In the genomic region with DNA sequence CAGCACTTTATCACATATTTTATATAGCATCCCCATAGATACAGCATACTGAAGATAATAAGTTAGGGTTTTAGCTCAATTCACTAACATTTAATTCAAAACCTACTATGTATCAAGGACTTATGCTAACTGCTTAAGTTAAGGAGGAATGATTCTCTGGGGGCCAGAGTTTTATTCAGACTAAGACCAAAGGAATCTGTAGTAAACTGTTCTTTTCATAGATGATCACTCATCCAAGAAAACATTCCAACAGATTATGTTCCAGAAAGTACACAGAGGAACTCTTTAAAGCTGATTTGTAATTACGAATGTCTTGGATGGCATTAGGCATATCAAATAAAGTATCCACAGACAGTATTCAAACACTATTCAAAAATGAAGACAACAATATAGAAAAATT, we compare ENCODE assay signal across 23 cellular contexts.
DNase-seq lines count a peak whose midpoint lies in the region; TF ChIP-seq lines count a peak whose summit lies in the region.
"Had no signal": no experiment of that assay in that cellular context is flagged by ENCODE, and none has a peak within 500 bp of the region (broad histone marks: within the 10 kb centered on the region; RNA-seq: fewer than 3 reads in every experiment).

No MANE protein-coding gene starts in this region.

- H3K4me1 ChIP-seq in GM23248 (ENCODE audit: insufficient read depth) = peaks cover 9% of the 10 kb centered on the region
- H3K4me1 ChIP-seq in Peyer's patch = no peaks in the 10 kb centered on the region
- H3K4me1 ChIP-seq: esophagus muscularis mucosa, HAP-1, prostate gland, spleen, uterus had no signal

- H3K4me2 ChIP-seq in GM23248 (ENCODE audit: unreplicated experiment) = no peak overlapping the region

- 54 to 62% methylated on average over 1 of the region's 1 CpG for WGBS in GM23248 (ENCODE audit: low coverage in 1 of 2, low lambda C conversion rate in 2 of 2, missing lambda C conversion rate in 2 of 2), 2 experiments

- CTCF ChIA-PET in AG04449 (lab: Yijun Ruan, JAX) = no interaction called here

- in situ Hi-C loops in GM23248 (cut with MboI) = no loop called here

- H3K79me2 ChIP-seq in GM23248 (ENCODE audit: insufficient read depth) = no peaks in the 10 kb centered on the region

- H3K36me3 ChIP-seq in GM23248 (ENCODE audit: low read depth) = no peaks in the 10 kb centered on the region
- H3K36me3 ChIP-seq in Peyer's patch = no peaks in the 10 kb centered on the region
- H3K36me3 ChIP-seq: HAP-1, prostate gland, uterus had no signal

- no peak for TF ChIP-seq POLR2A in Peyer's patch (IDR thresholded peaks at IDR 0.05)

- H3K27me3 ChIP-seq in GM23248 (replicated peaks; ENCODE audit: insufficient read depth) (no peaks in the 10 kb centered on the region), Peyer's patch (no peaks in the 10 kb centered on the region)
- H3K27me3 ChIP-seq: esophagus muscularis mucosa, spleen, uterus had no signal

- H3K27ac ChIP-seq in GM23248 = no peak overlapping the region
- H3K27ac ChIP-seq in Peyer's patch = no peak overlapping the region
- H3K27ac ChIP-seq: esophagus muscularis mucosa, prostate gland, spleen, uterus had no signal

- H3K9me3 ChIP-seq in GM23248 (ENCODE audit: low read depth) = no peaks in the 10 kb centered on the region
- H3K9me3 ChIP-seq in Peyer's patch = no peaks in the 10 kb centered on the region
- H3K9me3 ChIP-seq: esophagus muscularis mucosa, HAP-1, mucosa of descending colon, prostate gland, uterus had no signal

- H3K4me3 ChIP-seq in AG04449 (ENCODE audit: low read depth, low read length) (no peak overlapping the region), GM23248 (no peak overlapping the region), Peyer's patch (no peak overlapping the region)
- H3K4me3 ChIP-seq: esophagus muscularis mucosa, HAP-1, mucosa of descending colon, prostate gland, spleen, uterus had no signal

- POLR2A ChIA-PET in AG04449 (lab: Yijun Ruan, JAX) = no interaction called here

- no peaks in the 10 kb centered on the region for H3K9me2 ChIP-seq in GM23248 (ENCODE audit: insufficient read depth)

- no peaks in the 10 kb centered on the region for H4K20me1 ChIP-seq in GM23248 (ENCODE audit: insufficient read depth)

- H2AFZ ChIP-seq in GM23248 = no peak overlapping the region

- no peaks in the 10 kb centered on the region for H3F3A ChIP-seq in GM23248 (ENCODE audit: insufficient read depth)

- peak; percentile 28 for DNase-seq in AG04449 (ENCODE audit: low read depth, low spot score)
- peak; percentile 40 for DNase-seq in GM23248
- DNase-seq in dedifferentiated amniotic fluid mesenchymal stem cell (ENCODE audit: extremely low spot score) = peak; percentile 25
- peak; percentile 29 for DNase-seq in left kidney (ENCODE audit: low read depth, low spot score)
- no peak for DNase-seq in NCI-H510A (lab: John Stamatoyannopoulos, UW)
- no peak for DNase-seq in NCI-H1417 treated with DMSO at 0.1 percent for 48 hours (lab: John Stamatoyannopoulos, UW)
- no peak for DNase-seq in Peyer's patch
- DNase-seq in T-helper 2 cell = no peak
- DNase-seq: activated B cell treated with CpG ODN at 0.5 μM for 24 hours; activated CD4-positive, alpha-beta memory T cell treated with anti-CD3 and anti-CD28 coated beads, Interleukin-2, amount 10 ng/mL, durations not matched to agents 7 days and 5 days; activated naive CD4-positive, alpha-beta T cell; anterior cingulate cortex; DMS79; effector memory CD4-positive, alpha-beta T cell; head of caudate nucleus; mucosa of descending colon; NCI-H1930; NCI-H446; spleen; uterus had no signal

- no peak overlapping the region for H3K9ac ChIP-seq in GM23248

- TF ChIP-seq CTCF in AG04449 (IDR thresholded peaks at IDR 0.05; ENCODE audit: insufficient read depth, low read length, missing control alignments) (no peak), Peyer's patch (IDR thresholded peaks at IDR 0.05) (no peak)

Comparison
In these comparisons a context has a peak if more than half of its experiments do, and no peak if none do; other contexts are left out.
1. DNase-seq: peak in AG04449 (single experiment), GM23248 (single experiment), dedifferentiated amniotic fluid mesenchymal stem cell (single experiment) and left kidney (single experiment); none in NCI-H510A (single experiment), NCI-H1417 treated with DMSO at 0.1 percent for 48 hours (single experiment), Peyer's patch (0 of 3) and T-helper 2 cell (0 of 5).